18 cellular contexts compared by ENCODE assay signal in the genomic region with DNA sequence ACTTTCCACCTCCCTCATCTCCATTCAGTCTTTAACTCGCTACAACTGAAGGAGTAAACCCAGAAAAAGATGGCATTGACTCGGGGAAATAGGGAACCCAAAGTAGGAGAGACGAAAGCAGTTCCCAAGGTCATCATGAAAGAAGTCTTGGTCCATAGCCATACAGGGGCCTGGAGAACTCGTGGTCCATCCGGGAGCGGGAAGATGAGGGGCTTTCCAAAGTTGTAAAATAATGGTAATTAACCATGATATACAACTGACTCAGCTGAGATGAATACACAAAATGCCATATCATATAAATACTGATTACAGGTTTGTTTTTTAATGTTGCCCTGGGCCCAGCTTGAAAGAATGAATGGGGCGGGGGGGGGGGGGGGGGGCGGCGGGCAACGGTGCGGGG. TPM values are rescaled to one million over a fixed set of nuclear protein-coding genes. Genes with fewer than 3 reads are reported as not detected.
A peak's percentile ranks its signal among the peaks of the same experiment; 100 is the strongest.
DNase-seq lines count a peak whose midpoint lies in the region; ATAC-seq and TF ChIP-seq lines count a peak whose summit lies in the region.
"Had no signal": no experiment of that assay in that cellular context is flagged by ENCODE, and none has a peak within 500 bp of the region (broad histone marks: within the 10 kb centered on the region; RNA-seq: fewer than 3 reads in every experiment).

No MANE protein-coding gene starts in this region.

- H3K4me3 ChIP-seq in fibroblast of lung (replicated peaks in 1 of 4; ENCODE audit: control extremely low read depth in 1 of 4, insufficient read depth in 1 of 4, low read depth in 3 of 4, low read length in 4 of 4) (no peak overlapping the region), neural progenitor cell (no peak overlapping the region), testis (no peak overlapping the region), heart right ventricle (no peak overlapping the region)
- H3K4me3 ChIP-seq: Peyer's patch had no signal

- H3K4me1 ChIP-seq in fibroblast of lung (ENCODE audit: control insufficient read depth, extremely low read depth, insufficient read depth, low read length) (peaks cover 2% of the 10 kb centered on the region), neural progenitor cell (no peaks in the 10 kb centered on the region), testis (peaks cover 56% of the 10 kb centered on the region), heart right ventricle (peaks cover 0 to 39% (median 12%) of the 10 kb centered on the region in 9 donors)

- no peak overlapping the region for H3K27ac ChIP-seq in fibroblast of lung (ENCODE audit: insufficient read depth, low read length)
- no peak overlapping the region for H3K27ac ChIP-seq in neural progenitor cell
- peak overlapping the region; percentile 42 to 50 for H3K27ac ChIP-seq in testis
- H3K27ac ChIP-seq in heart right ventricle: peak overlapping the region in 2 of 10 donors; percentile 6 to 31
- H3K27ac ChIP-seq: Peyer's patch had no signal

- H3K36me3 Mint-ChIP-seq in neural progenitor cell: peaks cover 2% of the 10 kb centered on the region

- peaks cover 17% of the 10 kb centered on the region for H3K4me1 Mint-ChIP-seq in neural progenitor cell

- TF ChIP-seq POLR2A in testis (IDR thresholded peaks at IDR 0.05): no peak

- 15% methylated on average over 11 of the region's 11 CpGs for WGBS in testis, 2 donors
- WGBS in heart right ventricle, 2 donors: 84 to 88% methylated on average over 11 of the region's 11 CpGs

- DNase-seq in NCI-H69 (lab: John Stamatoyannopoulos, UW) (peak; percentile 22), fibroblast of lung (ENCODE audit: low read depth in 2 of 2) (no peak), neural progenitor cell (ENCODE audit: low spot score) (no peak), testis (no peak), SHP77 treated with DMSO at 0.1 percent for 48 hours (lab: John Stamatoyannopoulos, UW) (no peak), heart right ventricle (no peak), SK-N-DZ (ENCODE audit: low spot score) (no peak)
- DNase-seq: DMS 273 treated with DMSO at 0.1 percent for 48 hours, KG1, NCI-H1048, NCI-H1694 treated with DMSO at 0.1 percent for 48 hours, SHP77 had no signal

- H4K20me1 ChIP-seq in fibroblast of lung (ENCODE audit: control insufficient read depth, extremely low read depth, insufficient read depth, low read length) (no peaks in the 10 kb centered on the region), neural progenitor cell (ENCODE audit: low read depth) (no peaks in the 10 kb centered on the region)

- no peak overlapping the region for H3K4me3 Mint-ChIP-seq in neural progenitor cell

- ATAC-seq in heart right ventricle: no peak
- no peak for ATAC-seq in HG03135 (IDR thresholded peaks at IDR 0.05; ENCODE audit: unreplicated experiment)

- peaks cover 8% of the 10 kb centered on the region for H3K27me3 Mint-ChIP-seq in neural progenitor cell (ENCODE audit: insufficient read depth, low read depth)

- no peak overlapping the region for H2AFZ ChIP-seq in fibroblast of lung (ENCODE audit: low read length)
- no peak overlapping the region for H2AFZ ChIP-seq in neural progenitor cell (replicated peaks)

- H3F3A ChIP-seq in neural progenitor cell (ENCODE audit: low read depth): no peaks in the 10 kb centered on the region

- H3K9ac ChIP-seq in fibroblast of lung (ENCODE audit: insufficient read depth, low read length) (no peak overlapping the region), neural progenitor cell (no peak overlapping the region)

- H3K36me3 ChIP-seq in fibroblast of lung (ENCODE audit: control insufficient read depth, insufficient read depth, low read length) (no peaks in the 10 kb centered on the region), neural progenitor cell (no peaks in the 10 kb centered on the region), testis (ENCODE audit: low read depth, missing control alignments) (no peaks in the 10 kb centered on the region), heart right ventricle (peaks cover 0 to 11% (median 6%) of the 10 kb centered on the region in 9 donors)

- no peaks in the 10 kb centered on the region for H3K27me3 ChIP-seq in fibroblast of lung (ENCODE audit: control insufficient read depth, insufficient read depth, low read length)
- H3K27me3 ChIP-seq in neural progenitor cell: no peaks in the 10 kb centered on the region
- no peaks in the 10 kb centered on the region for H3K27me3 ChIP-seq in testis
- no peaks in the 10 kb centered on the region for H3K27me3 ChIP-seq in heart right ventricle
- H3K27me3 ChIP-seq: Peyer's patch had no signal

- H3K9me3 Mint-ChIP-seq in neural progenitor cell: no peaks in the 10 kb centered on the region

- H3K9me3 ChIP-seq in fibroblast of lung (ENCODE audit: control insufficient read depth, insufficient read depth, low read depth, low read length) (no peaks in the 10 kb centered on the region), neural progenitor cell (ENCODE audit: low read depth) (no peaks in the 10 kb centered on the region), testis (no peaks in the 10 kb centered on the region), heart right ventricle (no peaks in the 10 kb centered on the region)
- H3K9me3 ChIP-seq: Peyer's patch had no signal

- peak overlapping the region; percentile 58 for H3K27ac Mint-ChIP-seq in neural progenitor cell

- H3K79me2 ChIP-seq in fibroblast of lung (ENCODE audit: control insufficient read depth, insufficient read depth, low read length) (no peaks in the 10 kb centered on the region), neural progenitor cell (ENCODE audit: low read depth) (no peaks in the 10 kb centered on the region)

- TF ChIP-seq CTCF in fibroblast of lung (conservative IDR thresholded peaks at IDR 0.05 in 1 of 2, IDR thresholded peaks at IDR 0.05 in 1 of 2; ENCODE audit: low read depth in 1 of 2, low read length in 2 of 2) (no peak), neural progenitor cell (IDR thresholded peaks at IDR 0.05) (no peak), testis (IDR thresholded peaks at IDR 0.05) (no peak), heart right ventricle (IDR thresholded peaks at IDR 0.05) (no peak)

- H3K4me2 ChIP-seq in fibroblast of lung (ENCODE audit: extremely low read depth, insufficient read depth, low read length) (peak overlapping the region; percentile 40), neural progenitor cell (no peak overlapping the region)

- intact Hi-C loops in testis (cut with DNase I; ENCODE audit: low total_unique reads): no loop called here
- intact Hi-C loops in heart right ventricle (cut with DNase I): no loop called here

RNA-seq across cellular contexts. Expression of gene RBM17, which starts 32.3 kb away (rescaled TPM):
- total RNA-seq in fibroblast of lung (46.1 and 56.8 TPM in 2 replicates), neural progenitor cell (ENCODE audit: low replicate concordance) (67.2 and 73.6 TPM in 2 replicates), testis (100 to 1,000 TPM; 114 to 121 TPM), heart right ventricle (10 to 100 TPM; 53.4 to 93.2 (median 64.0) TPM)
- polyA plus RNA-seq in fibroblast of lung (28.9 and 32.5 TPM in 2 replicates), testis (ENCODE audit: insufficient read depth, low read depth, low replicate concordance) (145 TPM), heart right ventricle (100 to 1,000 TPM in 1 of 2 donors, 10 to 100 TPM in 1; 58.6 to 100 TPM)
- 67.0 and 78.2 TPM in 2 replicates for polyA plus RNA-seq in fibroblast of lung (2012)
- polyA minus RNA-seq in fibroblast of lung (ENCODE audit: low replicate concordance): 11.5 and 20.2 TPM in 2 replicates
- polyA plus RNA-seq in SK-N-DZ (2014; cell fraction: cytosol; rRNA removed): 53.5 and 71.4 TPM in 2 replicates
- 213 and 282 TPM in 2 replicates for polyA plus RNA-seq in SK-N-DZ (2014; cell fraction: nucleus; rRNA removed)

RNA-seq across cellular contexts. Expression of gene IL2RA, which starts 59.0 kb away (rescaled TPM):
- total RNA-seq in fibroblast of lung: not detected in 2 replicates
- polyA plus RNA-seq in fibroblast of lung: not detected in 2 replicates
- polyA plus RNA-seq in fibroblast of lung (2012): not detected in 2 replicates
- polyA minus RNA-seq in fibroblast of lung (ENCODE audit: low replicate concordance): not detected in 2 replicates
- total RNA-seq in neural progenitor cell (ENCODE audit: low replicate concordance): not detected in 2 replicates
- under 1 TPM in 1 of 2 donors, not detected in 1; 0.62 TPM for total RNA-seq in testis
- polyA plus RNA-seq in testis (ENCODE audit: insufficient read depth, low read depth, low replicate concordance): 1.0 TPM
- 1 to 10 TPM in 5 of 10 donors, under 1 TPM in 5; 0.19 to 9.1 (median 1.0) TPM for total RNA-seq in heart right ventricle
- under 1 TPM; 0.36 to 0.73 TPM for polyA plus RNA-seq in heart right ventricle
- not detected in 2 replicates for polyA plus RNA-seq in SK-N-DZ (2014; cell fraction: cytosol; rRNA removed)
- not detected in 2 replicates for polyA plus RNA-seq in SK-N-DZ (2014; cell fraction: nucleus; rRNA removed)
- total RNA-seq: Daoy, M059J, NCI-H460 had no signal
- polyA plus RNA-seq: BJ had no signal

Comparison
In these comparisons a context has a peak if more than half of its experiments do, and no peak if none do; other contexts are left out.
1. H3K27ac ChIP-seq: peak in testis (2 of 2); none in fibroblast of lung (single experiment) and neural progenitor cell (single experiment).